Comparison of ENCODE assay signal across 8 cellular contexts in genomic region chr12:123365141-123365917, GRCh38.
DNase-seq lines count a peak whose midpoint lies in the region; ATAC-seq, FAIRE-seq and TF ChIP-seq lines count a peak whose summit lies in the region.

No MANE protein-coding gene starts in this region.

- H3K9ac ChIP-seq in BLaER1 treated with 17β-estradiol and CSF1 and Interleukin-3, amounts not matched to agents 10 nM and 100 nM: peak overlapping the region; percentile 95 to 99 (median 99)

- peak; percentile 97 for FAIRE-seq in GM19239 (lab: Jason Lieb, UNC)

- H3K9me3 ChIP-seq in BLaER1 treated with 17β-estradiol and CSF1 and Interleukin-3, amounts not matched to agents 10 nM and 100 nM (replicated peaks in 1 of 11): no peaks in the 10 kb centered on the region

- peaks cover 39 to 42% (median 41%) of the 10 kb centered on the region in 11 experiments for H4K20me1 ChIP-seq in BLaER1 treated with 17β-estradiol and CSF1 and Interleukin-3, amounts not matched to agents 10 nM and 100 nM

- no peaks in the 10 kb centered on the region for H3K27me3 ChIP-seq in BLaER1 treated with 17β-estradiol and CSF1 and Interleukin-3, amounts not matched to agents 10 nM and 100 nM

- peak; percentile 47 for TF ChIP-seq CTCF in coronary artery (IDR thresholded peaks at IDR 0.05)

- peak overlapping the region; percentile 95 to 100 (median 96) for H3K27ac ChIP-seq in BLaER1 treated with 17β-estradiol and CSF1 and Interleukin-3, amounts not matched to agents 10 nM and 100 nM
- H3K27ac ChIP-seq in coronary artery: peak overlapping the region; percentile 82 to 96

- peak; percentile 85 for DNase-seq in GM19239 (ENCODE audit: insufficient read length, low spot score)
- peak; percentile 95 to 99 for DNase-seq in NCI-H524 (lab: John Stamatoyannopoulos, UW)
- DNase-seq in activated CD4-positive, alpha-beta T cell treated with anti-CD3 and anti-CD28 coated beads for 48 hours: peak; percentile 98
- DNase-seq in coronary artery (ENCODE audit: low spot score): peak; percentile 99
- peak; percentile 100 for DNase-seq in left kidney (ENCODE audit: low read depth, low spot score)
- DNase-seq in stimulated activated CD4-positive, alpha-beta T cell treated with anti-CD3 and anti-CD28 coated beads, Interleukin-2, amount 100 ng/mL, for 24 hours: peak; percentile 96 to 97

- peaks cover 23 to 32% (median 28%) of the 10 kb centered on the region in 10 experiments for H3K4me1 ChIP-seq in BLaER1 treated with 17β-estradiol and CSF1 and Interleukin-3, amounts not matched to agents 10 nM and 100 nM

- H3K4me2 ChIP-seq in BLaER1 treated with 17β-estradiol and CSF1 and Interleukin-3, amounts not matched to agents 10 nM and 100 nM: peak overlapping the region; percentile 70 to 89 (median 84)

- H3K4me3 ChIP-seq in BLaER1 treated with 17β-estradiol and CSF1 and Interleukin-3, amounts not matched to agents 10 nM and 100 nM: peak overlapping the region; percentile 92 to 100 (median 99)
- peak overlapping the region; percentile 94 for H3K4me3 ChIP-seq in coronary artery

- H3K36me3 ChIP-seq in BLaER1 treated with 17β-estradiol and CSF1 and Interleukin-3, amounts not matched to agents 10 nM and 100 nM: peaks cover 7 to 16% (median 13%) of the 10 kb centered on the region in 11 experiments; a peak in 13 of 22 replicates

- peak; percentile 62 for ATAC-seq in HG03457 (IDR thresholded peaks at IDR 0.05; ENCODE audit: unreplicated experiment)

Comparison
In these comparisons a context has a peak if more than half of its experiments do, and no peak if none do; other contexts are left out.
1. Peak in every context shown above with its lines: DNase-seq, ATAC-seq, H3K4me3 ChIP-seq and H3K27ac ChIP-seq.